1 cellular context compared by ENCODE assay signal in the genomic region with DNA sequence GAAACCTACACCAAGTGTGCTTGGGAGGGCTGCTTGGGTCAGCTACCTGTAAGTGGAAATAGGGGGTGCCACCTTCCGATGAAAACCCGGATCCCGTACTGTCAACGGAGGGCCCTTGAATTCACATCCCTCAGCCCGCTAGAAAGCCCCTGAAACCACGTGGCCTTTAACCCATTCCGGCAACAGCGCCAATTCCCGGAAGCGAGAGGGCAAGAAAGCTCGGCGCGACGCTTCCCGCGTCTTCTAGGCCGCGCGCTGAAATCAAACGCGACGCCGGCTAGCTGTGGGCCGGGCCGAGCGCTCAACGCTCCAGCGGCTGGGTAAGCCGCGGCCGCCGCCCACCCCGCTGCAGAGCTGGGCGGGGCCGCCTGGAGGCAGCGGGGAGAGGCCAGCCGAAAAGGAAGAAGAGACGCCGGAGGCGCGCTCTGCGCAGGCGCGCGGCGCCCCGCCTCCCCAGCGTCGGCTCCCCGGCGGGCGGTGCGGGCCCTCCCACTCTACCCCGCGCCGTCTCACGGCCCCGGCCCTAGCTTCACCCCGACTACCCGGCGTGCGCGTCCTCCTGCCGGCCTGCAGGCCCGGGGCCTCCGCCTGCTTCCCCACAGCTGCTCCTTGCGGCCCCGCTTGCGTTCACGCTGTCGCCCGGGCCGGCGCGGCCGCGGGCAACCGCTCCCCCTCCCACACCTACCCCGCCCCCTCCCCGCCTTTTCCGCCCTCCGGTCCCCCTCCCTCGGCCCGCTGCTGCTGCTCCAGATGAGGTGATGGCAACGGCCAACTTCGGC.
A peak's percentile ranks its signal among the peaks of the same experiment; 100 is the strongest.
TF ChIP-seq lines count a peak whose summit lies in the region.

A gene (plus strand): TSS at position 492 of the 779 bp plus-strand sequence. CDS start 267 bp downstream, at position 759.

TF ChIP-seq in K562, 482 proteins besides CTCF, POLR2A, EP300 and RAD21 (continued from another document and continues in another):
- TF ChIP-seq, protein P1, sequence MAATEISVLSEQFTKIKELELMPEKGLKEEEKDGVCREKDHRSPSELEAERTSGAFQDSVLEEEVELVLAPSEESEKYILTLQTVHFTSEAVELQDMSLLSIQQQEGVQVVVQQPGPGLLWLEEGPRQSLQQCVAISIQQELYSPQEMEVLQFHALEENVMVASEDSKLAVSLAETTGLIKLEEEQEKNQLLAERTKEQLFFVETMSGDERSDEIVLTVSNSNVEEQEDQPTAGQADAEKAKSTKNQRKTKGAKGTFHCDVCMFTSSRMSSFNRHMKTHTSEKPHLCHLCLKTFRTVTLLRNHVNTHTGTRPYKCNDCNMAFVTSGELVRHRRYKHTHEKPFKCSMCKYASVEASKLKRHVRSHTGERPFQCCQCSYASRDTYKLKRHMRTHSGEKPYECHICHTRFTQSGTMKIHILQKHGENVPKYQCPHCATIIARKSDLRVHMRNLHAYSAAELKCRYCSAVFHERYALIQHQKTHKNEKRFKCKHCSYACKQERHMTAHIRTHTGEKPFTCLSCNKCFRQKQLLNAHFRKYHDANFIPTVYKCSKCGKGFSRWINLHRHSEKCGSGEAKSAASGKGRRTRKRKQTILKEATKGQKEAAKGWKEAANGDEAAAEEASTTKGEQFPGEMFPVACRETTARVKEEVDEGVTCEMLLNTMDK (IDR thresholded peaks at IDR 0.05; ENCODE audit: borderline replicate concordance, insufficient read depth, low read depth, low read length, poor library complexity, severe bottlenecking): no peak
- TF ChIP-seq NCOA6 (IDR thresholded peaks at IDR 0.05): no peak
- TF ChIP-seq PHF20 (IDR thresholded peaks at IDR 0.05; ENCODE audit: partially characterized antibody): peak; percentile 92
- TF ChIP-seq NFIC (IDR thresholded peaks at IDR 0.05): no peak
- TF ChIP-seq, protein P2, sequence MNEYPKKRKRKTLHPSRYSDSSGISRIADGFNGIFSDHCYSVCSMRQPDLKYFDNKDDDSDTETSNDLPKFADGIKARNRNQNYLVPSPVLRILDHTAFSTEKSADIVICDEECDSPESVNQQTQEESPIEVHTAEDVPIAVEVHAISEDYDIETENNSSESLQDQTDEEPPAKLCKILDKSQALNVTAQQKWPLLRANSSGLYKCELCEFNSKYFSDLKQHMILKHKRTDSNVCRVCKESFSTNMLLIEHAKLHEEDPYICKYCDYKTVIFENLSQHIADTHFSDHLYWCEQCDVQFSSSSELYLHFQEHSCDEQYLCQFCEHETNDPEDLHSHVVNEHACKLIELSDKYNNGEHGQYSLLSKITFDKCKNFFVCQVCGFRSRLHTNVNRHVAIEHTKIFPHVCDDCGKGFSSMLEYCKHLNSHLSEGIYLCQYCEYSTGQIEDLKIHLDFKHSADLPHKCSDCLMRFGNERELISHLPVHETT (CRISPR knock-in tag; conservative IDR thresholded peaks at IDR 0.05 in 1 of 2, IDR thresholded peaks at IDR 0.05 in 1 of 2): peak in 1 of 2 experiments; percentile 84; a peak in 2 of 4 replicates
- TF ChIP-seq MYNN (IDR thresholded peaks at IDR 0.05): no peak; the same call in 1 of the 2 replicates
- TF ChIP-seq MYNN (CRISPR knock-in tag; IDR thresholded peaks at IDR 0.05): no peak
- TF ChIP-seq SMARCE1 (IDR thresholded peaks at IDR 0.05): no peak
- TF ChIP-seq, protein P3, sequence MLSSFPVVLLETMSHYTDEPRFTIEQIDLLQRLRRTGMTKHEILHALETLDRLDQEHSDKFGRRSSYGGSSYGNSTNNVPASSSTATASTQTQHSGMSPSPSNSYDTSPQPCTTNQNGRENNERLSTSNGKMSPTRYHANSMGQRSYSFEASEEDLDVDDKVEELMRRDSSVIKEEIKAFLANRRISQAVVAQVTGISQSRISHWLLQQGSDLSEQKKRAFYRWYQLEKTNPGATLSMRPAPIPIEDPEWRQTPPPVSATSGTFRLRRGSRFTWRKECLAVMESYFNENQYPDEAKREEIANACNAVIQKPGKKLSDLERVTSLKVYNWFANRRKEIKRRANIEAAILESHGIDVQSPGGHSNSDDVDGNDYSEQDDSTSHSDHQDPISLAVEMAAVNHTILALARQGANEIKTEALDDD (IDR thresholded peaks at IDR 0.05): no peak
- TF ChIP-seq ZNF76 (CRISPR knock-in tag; IDR thresholded peaks at IDR 0.05; ENCODE audit: borderline replicate concordance): 0 out of 2 replicates have a peak, but pooled peaks have one; percentile 65
- TF ChIP-seq MBD2 (IDR thresholded peaks at IDR 0.05; ENCODE audit: borderline replicate concordance, low read depth): no peak
- peak; percentile 44; the same call in 1 of the 2 replicates for TF ChIP-seq ZBTB7A (IDR thresholded peaks at IDR 0.05; ENCODE audit: borderline replicate concordance, control insufficient read depth, low read depth, low read length)
- TF ChIP-seq KAT2B (IDR thresholded peaks at IDR 0.05; ENCODE audit: low read depth, low read length): no peak
- TF ChIP-seq DIDO1 (tag; IDR thresholded peaks at IDR 0.05; ENCODE audit: low read depth): peak; percentile 72; the same call in 1 of the 2 replicates
- peak; percentile 68 for TF ChIP-seq HNRNPLL (IDR thresholded peaks at IDR 0.05; ENCODE audit: low read depth, low read length, poor library complexity, severe bottlenecking)
- TF ChIP-seq ZSCAN29 (IDR thresholded peaks at IDR 0.05): no peak
- TF ChIP-seq ESRRA (IDR thresholded peaks at IDR 0.05; ENCODE audit: borderline replicate concordance, low read depth): peak; percentile 62; the same call in 1 of the 2 replicates
- peak; percentile 40; the same call in 1 of the 2 replicates for TF ChIP-seq SIN3B (IDR thresholded peaks at IDR 0.05; ENCODE audit: low read depth)
- TF ChIP-seq ZKSCAN8 (CRISPR knock-in tag; IDR thresholded peaks at IDR 0.05): no peak
- TF ChIP-seq TRIM24 (IDR thresholded peaks at IDR 0.05): peak; percentile 29 to 72; a peak in 1 of 4 replicates
- TF ChIP-seq, protein P4, sequence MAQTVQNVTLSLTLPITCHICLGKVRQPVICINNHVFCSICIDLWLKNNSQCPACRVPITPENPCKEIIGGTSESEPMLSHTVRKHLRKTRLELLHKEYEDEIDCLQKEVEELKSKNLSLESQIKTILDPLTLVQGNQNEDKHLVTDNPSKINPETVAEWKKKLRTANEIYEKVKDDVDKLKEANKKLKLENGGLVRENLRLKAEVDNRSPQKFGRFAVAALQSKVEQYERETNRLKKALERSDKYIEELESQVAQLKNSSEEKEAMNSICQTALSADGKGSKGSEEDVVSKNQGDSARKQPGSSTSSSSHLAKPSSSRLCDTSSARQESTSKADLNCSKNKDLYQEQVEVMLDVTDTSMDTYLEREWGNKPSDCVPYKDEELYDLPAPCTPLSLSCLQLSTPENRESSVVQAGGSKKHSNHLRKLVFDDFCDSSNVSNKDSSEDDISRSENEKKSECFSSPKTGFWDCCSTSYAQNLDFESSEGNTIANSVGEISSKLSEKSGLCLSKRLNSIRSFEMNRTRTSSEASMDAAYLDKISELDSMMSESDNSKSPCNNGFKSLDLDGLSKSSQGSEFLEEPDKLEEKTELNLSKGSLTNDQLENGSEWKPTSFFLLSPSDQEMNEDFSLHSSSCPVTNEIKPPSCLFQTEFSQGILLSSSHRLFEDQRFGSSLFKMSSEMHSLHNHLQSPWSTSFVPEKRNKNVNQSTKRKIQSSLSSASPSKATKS (CRISPR knock-in tag; IDR thresholded peaks at IDR 0.05): no peak
- no peak for TF ChIP-seq CAMTA2 (CRISPR knock-in tag; conservative IDR thresholded peaks at IDR 0.05)
- TF ChIP-seq, protein P5, sequence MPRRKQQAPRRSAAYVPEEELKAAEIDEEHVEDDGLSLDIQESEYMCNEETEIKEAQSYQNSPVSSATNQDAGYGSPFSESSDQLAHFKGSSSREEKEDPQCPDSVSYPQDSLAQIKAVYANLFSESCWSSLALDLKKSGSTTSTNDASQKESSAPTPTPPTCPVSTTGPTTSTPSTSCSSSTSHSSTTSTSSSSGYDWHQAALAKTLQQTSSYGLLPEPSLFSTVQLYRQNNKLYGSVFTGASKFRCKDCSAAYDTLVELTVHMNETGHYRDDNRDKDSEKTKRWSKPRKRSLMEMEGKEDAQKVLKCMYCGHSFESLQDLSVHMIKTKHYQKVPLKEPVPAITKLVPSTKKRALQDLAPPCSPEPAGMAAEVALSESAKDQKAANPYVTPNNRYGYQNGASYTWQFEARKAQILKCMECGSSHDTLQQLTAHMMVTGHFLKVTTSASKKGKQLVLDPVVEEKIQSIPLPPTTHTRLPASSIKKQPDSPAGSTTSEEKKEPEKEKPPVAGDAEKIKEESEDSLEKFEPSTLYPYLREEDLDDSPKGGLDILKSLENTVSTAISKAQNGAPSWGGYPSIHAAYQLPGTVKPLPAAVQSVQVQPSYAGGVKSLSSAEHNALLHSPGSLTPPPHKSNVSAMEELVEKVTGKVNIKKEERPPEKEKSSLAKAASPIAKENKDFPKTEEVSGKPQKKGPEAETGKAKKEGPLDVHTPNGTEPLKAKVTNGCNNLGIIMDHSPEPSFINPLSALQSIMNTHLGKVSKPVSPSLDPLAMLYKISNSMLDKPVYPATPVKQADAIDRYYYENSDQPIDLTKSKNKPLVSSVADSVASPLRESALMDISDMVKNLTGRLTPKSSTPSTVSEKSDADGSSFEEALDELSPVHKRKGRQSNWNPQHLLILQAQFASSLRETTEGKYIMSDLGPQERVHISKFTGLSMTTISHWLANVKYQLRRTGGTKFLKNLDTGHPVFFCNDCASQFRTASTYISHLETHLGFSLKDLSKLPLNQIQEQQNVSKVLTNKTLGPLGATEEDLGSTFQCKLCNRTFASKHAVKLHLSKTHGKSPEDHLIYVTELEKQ (CRISPR knock-in tag; IDR thresholded peaks at IDR 0.05): peak; percentile 78
- no peak for TF ChIP-seq PURB (CRISPR knock-in tag; IDR thresholded peaks at IDR 0.05; ENCODE audit: low read depth)
- TF ChIP-seq HMGN3 (IDR thresholded peaks at IDR 0.05; ENCODE audit: borderline replicate concordance, extremely low read depth, insufficient read length, low read depth, low read length): peak; percentile 90
- TF ChIP-seq, protein P6, sequence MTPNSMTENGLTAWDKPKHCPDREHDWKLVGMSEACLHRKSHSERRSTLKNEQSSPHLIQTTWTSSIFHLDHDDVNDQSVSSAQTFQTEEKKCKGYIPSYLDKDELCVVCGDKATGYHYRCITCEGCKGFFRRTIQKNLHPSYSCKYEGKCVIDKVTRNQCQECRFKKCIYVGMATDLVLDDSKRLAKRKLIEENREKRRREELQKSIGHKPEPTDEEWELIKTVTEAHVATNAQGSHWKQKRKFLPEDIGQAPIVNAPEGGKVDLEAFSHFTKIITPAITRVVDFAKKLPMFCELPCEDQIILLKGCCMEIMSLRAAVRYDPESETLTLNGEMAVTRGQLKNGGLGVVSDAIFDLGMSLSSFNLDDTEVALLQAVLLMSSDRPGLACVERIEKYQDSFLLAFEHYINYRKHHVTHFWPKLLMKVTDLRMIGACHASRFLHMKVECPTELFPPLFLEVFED (CRISPR knock-in tag; conservative IDR thresholded peaks at IDR 0.05): 0 out of 2 replicates have a peak, but pooled peaks have one; percentile 40
- TF ChIP-seq, protein P7, sequence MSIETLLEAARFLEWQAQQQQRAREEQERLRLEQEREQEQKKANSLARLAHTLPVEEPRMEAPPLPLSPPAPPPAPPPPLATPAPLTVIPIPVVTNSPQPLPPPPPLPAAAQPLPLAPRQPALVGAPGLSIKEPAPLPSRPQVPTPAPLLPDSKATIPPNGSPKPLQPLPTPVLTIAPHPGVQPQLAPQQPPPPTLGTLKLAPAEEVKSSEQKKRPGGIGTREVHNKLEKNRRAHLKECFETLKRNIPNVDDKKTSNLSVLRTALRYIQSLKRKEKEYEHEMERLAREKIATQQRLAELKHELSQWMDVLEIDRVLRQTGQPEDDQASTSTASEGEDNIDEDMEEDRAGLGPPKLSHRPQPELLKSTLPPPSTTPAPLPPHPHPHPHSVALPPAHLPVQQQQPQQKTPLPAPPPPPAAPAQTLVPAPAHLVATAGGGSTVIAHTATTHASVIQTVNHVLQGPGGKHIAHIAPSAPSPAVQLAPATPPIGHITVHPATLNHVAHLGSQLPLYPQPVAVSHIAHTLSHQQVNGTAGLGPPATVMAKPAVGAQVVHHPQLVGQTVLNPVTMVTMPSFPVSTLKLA (conservative IDR thresholded peaks at IDR 0.05): peak; percentile 97 to 99
- TF ChIP-seq, protein P8, sequence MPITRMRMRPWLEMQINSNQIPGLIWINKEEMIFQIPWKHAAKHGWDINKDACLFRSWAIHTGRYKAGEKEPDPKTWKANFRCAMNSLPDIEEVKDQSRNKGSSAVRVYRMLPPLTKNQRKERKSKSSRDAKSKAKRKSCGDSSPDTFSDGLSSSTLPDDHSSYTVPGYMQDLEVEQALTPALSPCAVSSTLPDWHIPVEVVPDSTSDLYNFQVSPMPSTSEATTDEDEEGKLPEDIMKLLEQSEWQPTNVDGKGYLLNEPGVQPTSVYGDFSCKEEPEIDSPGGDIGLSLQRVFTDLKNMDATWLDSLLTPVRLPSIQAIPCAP (CRISPR knock-in tag; IDR thresholded peaks at IDR 0.05; ENCODE audit: borderline replicate concordance): peak; percentile 79; the same call in 1 of the 2 replicates
- TF ChIP-seq CREB1 (IDR thresholded peaks at IDR 0.05): peak; percentile 95
- peak; percentile 93 for TF ChIP-seq CREB1 (CRISPR knock-in tag; IDR thresholded peaks at IDR 0.05)
- TF ChIP-seq CREM (IDR thresholded peaks at IDR 0.05; ENCODE audit: low read depth): peak; percentile 96
- TF ChIP-seq ZNF780A (CRISPR knock-in tag; IDR thresholded peaks at IDR 0.05): no peak
- TF ChIP-seq TEAD2 (tag; IDR thresholded peaks at IDR 0.05): peak; percentile 53; the same call in 1 of the 2 replicates
- TF ChIP-seq LARP7 (IDR thresholded peaks at IDR 0.05): no peak
- peak; percentile 81; the same call in 1 of the 2 replicates for TF ChIP-seq GTF2E2 (tag; IDR thresholded peaks at IDR 0.05)
- no peak for TF ChIP-seq THRAP3 (IDR thresholded peaks at IDR 0.05; ENCODE audit: borderline replicate concordance)
- TF ChIP-seq SMAD4 (CRISPR knock-in tag; conservative IDR thresholded peaks at IDR 0.05): peak; percentile 95
- TF ChIP-seq ZNF830 (CRISPR knock-in tag; IDR thresholded peaks at IDR 0.05): no peak
- peak; percentile 71; the same call in 1 of the 2 replicates for TF ChIP-seq IFI16 (CRISPR knock-in tag; IDR thresholded peaks at IDR 0.05)
- TF ChIP-seq CTBP1 (IDR thresholded peaks at IDR 0.05; ENCODE audit: borderline replicate concordance): peak; percentile 94
- TF ChIP-seq, protein P9, sequence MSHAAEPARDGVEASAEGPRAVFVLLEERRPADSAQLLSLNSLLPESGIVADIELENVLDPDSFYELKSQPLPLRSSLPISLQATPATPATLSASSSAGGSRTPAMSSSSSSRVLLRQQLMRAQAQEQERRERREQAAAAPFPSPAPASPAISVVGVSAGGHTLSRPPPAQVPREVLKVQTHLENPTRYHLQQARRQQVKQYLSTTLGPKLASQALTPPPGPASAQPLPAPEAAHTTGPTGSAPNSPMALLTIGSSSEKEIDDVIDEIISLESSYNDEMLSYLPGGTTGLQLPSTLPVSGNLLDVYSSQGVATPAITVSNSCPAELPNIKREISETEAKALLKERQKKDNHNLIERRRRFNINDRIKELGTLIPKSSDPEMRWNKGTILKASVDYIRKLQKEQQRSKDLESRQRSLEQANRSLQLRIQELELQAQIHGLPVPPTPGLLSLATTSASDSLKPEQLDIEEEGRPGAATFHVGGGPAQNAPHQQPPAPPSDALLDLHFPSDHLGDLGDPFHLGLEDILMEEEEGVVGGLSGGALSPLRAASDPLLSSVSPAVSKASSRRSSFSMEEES (CRISPR knock-in tag; IDR thresholded peaks at IDR 0.05): 0 out of 2 replicates have a peak, but pooled peaks have one; percentile 26
- peak; percentile 39 for TF ChIP-seq RBM25 (IDR thresholded peaks at IDR 0.05; ENCODE audit: low read depth, low read length, severe bottlenecking)
- TF ChIP-seq, protein P10, sequence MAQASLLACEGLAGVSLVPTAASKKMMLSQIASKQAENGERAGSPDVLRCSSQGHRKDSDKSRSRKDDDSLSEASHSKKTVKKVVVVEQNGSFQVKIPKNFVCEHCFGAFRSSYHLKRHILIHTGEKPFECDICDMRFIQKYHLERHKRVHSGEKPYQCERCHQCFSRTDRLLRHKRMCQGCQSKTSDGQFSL (CRISPR knock-in tag; IDR thresholded peaks at IDR 0.05): no peak
- TF ChIP-seq, protein P10 (tag; IDR thresholded peaks at IDR 0.05): no peak; a peak in 1 of 4 replicates
